Comparison of ENCODE assay signal across 28 cellular contexts in the genomic region with DNA sequence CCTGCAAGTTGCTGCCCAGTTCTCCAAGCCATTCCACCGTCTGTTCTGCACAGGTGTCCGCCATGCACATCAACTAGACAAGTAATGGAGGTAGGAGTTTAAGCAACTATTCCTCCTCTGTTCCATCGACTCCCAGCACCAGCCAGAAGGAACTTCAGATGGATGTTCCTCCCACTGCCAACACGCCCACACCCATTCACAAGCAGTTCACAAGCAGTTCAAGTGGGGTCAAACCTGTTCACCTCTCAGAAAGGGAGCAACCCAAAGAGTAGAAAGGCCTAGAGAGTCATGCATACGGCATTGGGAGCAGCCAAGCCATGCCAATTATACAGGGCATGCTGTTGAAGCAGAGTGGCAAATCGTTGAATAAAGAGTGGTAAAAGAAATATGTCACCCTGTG. TPM values are rescaled to one million over a fixed set of nuclear protein-coding genes. Genes with fewer than 3 reads are reported as not detected.
DNase-seq lines count a peak whose midpoint lies in the region; FAIRE-seq and TF ChIP-seq lines count a peak whose summit lies in the region.
"Had no signal": no experiment of that assay in that cellular context is flagged by ENCODE, and none has a peak within 500 bp of the region (broad histone marks: within the 10 kb centered on the region; RNA-seq: fewer than 3 reads in every experiment).

No MANE protein-coding gene starts in this region.

- WGBS in H9 (ENCODE audit: extremely low coverage, insufficient read length, low lambda C conversion rate), result no CpG with 5 or more reads among the region's 6 CpGs

- H3K27ac ChIP-seq in C4-2B, result peak overlapping the region; percentile 53; the same call in 1 of the 2 replicates
- no peak overlapping the region for H3K27ac ChIP-seq in HEK293 (ENCODE audit: extremely low read depth, low read depth, low read length)
- no peak overlapping the region for H3K27ac ChIP-seq in SJCRH30
- H3K27ac ChIP-seq in H9 (ENCODE audit: insufficient read length, low read depth, low read length), result no peak overlapping the region
- H3K27ac ChIP-seq: BLaER1 had no signal

- no peak overlapping the region for H3K23ac ChIP-seq in H9 (ENCODE audit: insufficient read length, low read depth, low read length)

- no peak overlapping the region for H3K56ac ChIP-seq in H9 (ENCODE audit: insufficient read length, low read depth, low read length)

- no peak overlapping the region for H3T11ph ChIP-seq in H9 (ENCODE audit: low read length)

- no peaks in the 10 kb centered on the region for H3K36me3 ChIP-seq in HEK293 (ENCODE audit: control insufficient read depth in 2 of 2, insufficient read depth in 1 of 2, low read length in 2 of 2)
- no peaks in the 10 kb centered on the region for H3K36me3 ChIP-seq in bronchial epithelial cell (ENCODE audit: control insufficient read depth, insufficient read depth, low read length)
- H3K36me3 ChIP-seq in SJCRH30, result no peaks in the 10 kb centered on the region
- H3K36me3 ChIP-seq: BE2C, BLaER1 had no signal

- H4K91ac ChIP-seq in H9 (ENCODE audit: insufficient read length, low read depth, low read length), result no peak overlapping the region

- H3K18ac ChIP-seq in H9 (ENCODE audit: insufficient read length, low read depth, low read length), result no peak overlapping the region

- H3K9me3 Mint-ChIP-seq in progenitor cell of endocrine pancreas (ENCODE audit: low read depth) (no peaks in the 10 kb centered on the region), H9 (peaks cover 3 to 7% of the 10 kb centered on the region in 2 experiments; a peak in 4 of 5 replicates)
- H3K9me3 Mint-ChIP-seq: CD4-positive, alpha-beta T cell; CD8-positive, alpha-beta T cell had no signal

- H3K27ac Mint-ChIP-seq in progenitor cell of endocrine pancreas (peak overlapping the region; percentile 7), H9 (no peak overlapping the region)
- H3K27ac Mint-ChIP-seq: CD4-positive, alpha-beta T cell; CD8-positive, alpha-beta T cell had no signal

- no peaks in the 10 kb centered on the region for H3K36me3 Mint-ChIP-seq in progenitor cell of endocrine pancreas (ENCODE audit: insufficient read depth)
- H3K36me3 Mint-ChIP-seq in H9 (ENCODE audit: insufficient read depth in 1 of 3, low read depth in 3 of 3), result peaks cover 0 to 1% (median 0%) of the 10 kb centered on the region in 3 experiments; a peak in 2 of 7 replicates
- H3K36me3 Mint-ChIP-seq: CD8-positive, alpha-beta T cell had no signal

- no peak overlapping the region for H2AK5ac ChIP-seq in H9 (ENCODE audit: insufficient read length, low read length)

- H3K4ac ChIP-seq in H9 (ENCODE audit: low read depth, low read length), result no peak overlapping the region

- no peaks in the 10 kb centered on the region for H3K79me1 ChIP-seq in H9 (ENCODE audit: insufficient read depth, low read depth, low read length, poor library complexity, severe bottlenecking)

- CTCF ChIA-PET in HEK293 (lab: Yijun Ruan, JAX), result interaction anchor here (1.2 kb wide), 2 partner anchors 8 to 12 kb away, joined by 5 read pairs; no protein-coding TSS in a partner anchor

- H4K5ac ChIP-seq in H9 (ENCODE audit: insufficient read length, low read depth, low read length), result no peak overlapping the region

- H3K4me3 Mint-ChIP-seq in progenitor cell of endocrine pancreas (ENCODE audit: low read depth), result no peak overlapping the region
- H3K4me3 Mint-ChIP-seq in H9, result no peak overlapping the region; a peak in 1 of 5 replicates
- H3K4me3 Mint-ChIP-seq: CD4-positive, alpha-beta T cell; CD8-positive, alpha-beta T cell had no signal

- no peak overlapping the region for H3K4me2 ChIP-seq in H9 (ENCODE audit: insufficient read depth, insufficient read length, low read length)
- H3K4me2 ChIP-seq: BLaER1 had no signal

- DNase-seq in bronchial epithelial cell (ENCODE audit: low read depth) (no peak), progenitor cell of endocrine pancreas (ENCODE audit: low spot score, unreplicated experiment) (no peak), SJCRH30 (no peak), NCI-H748 (lab: John Stamatoyannopoulos, UW; ENCODE audit: unreplicated experiment) (no peak), cerebellar cortex (ENCODE audit: low spot score) (no peak), H9 (no peak)
- DNase-seq: 8988T; ACHN; BE2C; Caco-2; Calu3; CD4-positive, alpha-beta T cell; CD8-positive, alpha-beta T cell; DMS79; DND-41; EL; GDM1 had no signal

- TF ChIP-seq CTCF in C4-2B (conservative IDR thresholded peaks at IDR 0.05) (no peak), HEK293 (tag by site-specific recombination; IDR thresholded peaks at IDR 0.05) (no peak), bronchial epithelial cell (IDR thresholded peaks at IDR 0.05; ENCODE audit: insufficient read depth, low read length, severe bottlenecking) (no peak), progenitor cell of endocrine pancreas (IDR thresholded peaks at IDR 0.05; ENCODE audit: unreplicated experiment) (no peak), H9 (conservative IDR thresholded peaks at IDR 0.05) (no peak)

- no peak overlapping the region for H2BK20ac ChIP-seq in H9 (ENCODE audit: low read depth, low read length, poor library complexity, severe bottlenecking)

- no peaks in the 10 kb centered on the region for H4K20me1 ChIP-seq in H9 (ENCODE audit: control insufficient read depth, insufficient read depth, insufficient read length)
- H4K20me1 ChIP-seq: BLaER1 had no signal

- H3K4me1 Mint-ChIP-seq in progenitor cell of endocrine pancreas (ENCODE audit: low read depth) (no peaks in the 10 kb centered on the region), H9 (peaks cover 21 to 24% of the 10 kb centered on the region in 2 experiments)

- H2BK5ac ChIP-seq in H9 (ENCODE audit: insufficient read length, low read length), result no peak overlapping the region

- no peaks in the 10 kb centered on the region for H3K23me2 ChIP-seq in H9 (ENCODE audit: insufficient read length, low read depth, low read length, poor library complexity, severe bottlenecking)

- no peak overlapping the region for H3K14ac ChIP-seq in H9 (ENCODE audit: insufficient read depth, low read length)

- peak; percentile 43 for FAIRE-seq in bronchial epithelial cell (lab: Jason Lieb, UNC)
- FAIRE-seq: A204.1, D721Med, GM12878, GM12892, GM18507 had no signal

- POLR2A ChIA-PET in HEK293 (lab: Yijun Ruan, JAX), result no interaction called here

- no peaks in the 10 kb centered on the region for H3K4me1 ChIP-seq in HEK293 (ENCODE audit: control insufficient read depth, insufficient read depth, low read length)
- no peaks in the 10 kb centered on the region for H3K4me1 ChIP-seq in SJCRH30
- 0 out of 2 replicates have a peak, but pooled peaks cover 5% of the 10 kb centered on the region for H3K4me1 ChIP-seq in H9 (ENCODE audit: insufficient read depth, low read length)
- H3K4me1 ChIP-seq: BE2C, BLaER1, Caco-2 had no signal

- H2BK15ac ChIP-seq in H9 (ENCODE audit: low read depth, low read length), result no peak overlapping the region

- H3K27me3 Mint-ChIP-seq in progenitor cell of endocrine pancreas (peaks cover 45% of the 10 kb centered on the region), H9 (ENCODE audit: low read depth) (peaks cover 47% of the 10 kb centered on the region)

- H3K79me2 ChIP-seq in H9 (ENCODE audit: insufficient read depth, low read length), result no peaks in the 10 kb centered on the region

- H2AFZ ChIP-seq in H9 (ENCODE audit: low read length), result no peak overlapping the region

- no peak overlapping the region for H3K9ac ChIP-seq in H9 (ENCODE audit: extremely low read depth, insufficient read length, low read length)
- H3K9ac ChIP-seq: BLaER1 had no signal

- no peak overlapping the region for H2BK12ac ChIP-seq in H9 (ENCODE audit: insufficient read length, low read depth, low read length)

- H2BK120ac ChIP-seq in H9 (ENCODE audit: low read depth, low read length, poor library complexity, severe bottlenecking), result no peak overlapping the region

- no peak overlapping the region for H3K4me3 ChIP-seq in HEK293 (ENCODE audit: low read depth, low read length)
- no peak overlapping the region for H3K4me3 ChIP-seq in bronchial epithelial cell (ENCODE audit: low read depth, low read length)
- H3K4me3 ChIP-seq in SJCRH30, result no peak overlapping the region
- H3K4me3 ChIP-seq: BLaER1, GM12878 had no signal

- no peak overlapping the region for H4K8ac ChIP-seq in H9 (replicated peaks; ENCODE audit: insufficient read length, low read depth, low read length)

- H3K9me3 ChIP-seq in HEK293 (ENCODE audit: control insufficient read depth, insufficient read depth, low read depth, low read length), result no peaks in the 10 kb centered on the region
- no peaks in the 10 kb centered on the region for H3K9me3 ChIP-seq in SJCRH30 (replicated peaks)
- H3K9me3 ChIP-seq in H9 (ENCODE audit: control insufficient read depth, low read depth, low read length), result no peaks in the 10 kb centered on the region
- H3K9me3 ChIP-seq: BE2C, Caco-2 had no signal

- H3K27me3 ChIP-seq in bronchial epithelial cell (ENCODE audit: control insufficient read depth, insufficient read depth, low read length) (no peaks in the 10 kb centered on the region), SJCRH30 (no peaks in the 10 kb centered on the region), H9 (ENCODE audit: insufficient read depth, low read length) (peaks cover 9% of the 10 kb centered on the region; the same call in 1 of the 2 replicates)
- H3K27me3 ChIP-seq: BLaER1 had no signal

TF ChIP-seq in HEK293, 187 proteins besides CTCF, POLR2A, EP300 and RAD21 (continues in another document):
- TF ChIP-seq ZFHX2 (tag by site-specific recombination; conservative IDR thresholded peaks at IDR 0.05) (peak; percentile 63), EGR2 (tag by site-specific recombination; IDR thresholded peaks at IDR 0.05; ENCODE audit: low read depth) (peak; percentile 63), ZFP41 (tag by site-specific recombination; IDR thresholded peaks at IDR 0.05; ENCODE audit: borderline replicate concordance) (no peak)

RNA-seq across cellular contexts. Expression of gene TDRD5, which starts 4.3 kb away (rescaled TPM):
- total RNA-seq in bronchial epithelial cell, result not detected in 2 replicates
- 0.12 and 0.18 TPM in 2 replicates for total RNA-seq in progenitor cell of endocrine pancreas
- not detected in 2 replicates for total RNA-seq in SJCRH30 (2014; rRNA removed; shearing (Covaris generic))
- total RNA-seq in H9 (2021), result 0.33 and 0.64 TPM in 2 replicates
- total RNA-seq: A673; Calu3; CD4-positive, alpha-beta T cell; CD8-positive, alpha-beta T cell; G401; GM12878 had no signal

RNA-seq across cellular contexts. Expression of gene NPHS2, which starts 11.6 kb away (rescaled TPM):
- not detected in 2 replicates for total RNA-seq in bronchial epithelial cell
- total RNA-seq in progenitor cell of endocrine pancreas, result 0.18 TPM in 1 of 2 replicates, not detected in the other
- not detected in 2 replicates for total RNA-seq in SJCRH30 (2014; rRNA removed; shearing (Covaris generic))
- not detected in 2 replicates for total RNA-seq in H9 (2021)
- total RNA-seq: A673; Caco-2; Calu3; CD4-positive, alpha-beta T cell; CD8-positive, alpha-beta T cell; Daoy; G401; GM12878 had no signal
